In the genomic region with DNA sequence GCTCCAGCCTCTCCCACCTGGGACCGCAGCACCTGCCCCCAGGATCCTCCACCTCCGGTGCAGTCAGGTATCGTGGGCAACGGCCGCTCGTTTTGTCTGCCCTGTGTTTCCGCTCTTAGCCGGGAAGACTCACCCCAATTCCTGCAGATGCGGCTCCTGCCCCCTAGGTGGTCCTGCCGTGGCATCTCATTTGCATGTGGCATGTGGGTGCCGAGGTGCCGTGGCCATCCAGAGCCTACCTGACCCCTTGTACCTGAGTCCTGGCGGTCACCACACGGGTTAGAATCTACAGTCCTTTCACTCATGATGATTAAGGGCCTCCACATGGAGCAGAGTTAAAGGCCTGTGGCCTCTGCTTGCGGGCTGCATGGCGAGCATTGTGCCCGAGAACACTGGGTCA, we compare ENCODE assay signal across 2 cellular contexts. TPM values are rescaled to one million over a fixed set of nuclear protein-coding genes. Genes with fewer than 3 reads are reported as not detected.
"Had no signal": no experiment of that assay in that cellular context is flagged by ENCODE, and none has a peak within 500 bp of the region (broad histone marks: within the 10 kb centered on the region; RNA-seq: fewer than 3 reads in every experiment).

No MANE protein-coding gene starts in this region.

RNA-seq across cellular contexts. Expression of a gene that starts 27.3 kb away (rescaled TPM):
- total RNA-seq: activated naive CD8-positive, alpha-beta T cell treated with anti-CD3 and anti-CD28 coated beads for 36 hours had no signal

RNA-seq across cellular contexts. Expression of a gene that starts 58.3 kb away (rescaled TPM):
- total RNA-seq: cardiac septum had no signal
